Comparison of ENCODE assay signal across 1 cellular context in the genomic region with DNA sequence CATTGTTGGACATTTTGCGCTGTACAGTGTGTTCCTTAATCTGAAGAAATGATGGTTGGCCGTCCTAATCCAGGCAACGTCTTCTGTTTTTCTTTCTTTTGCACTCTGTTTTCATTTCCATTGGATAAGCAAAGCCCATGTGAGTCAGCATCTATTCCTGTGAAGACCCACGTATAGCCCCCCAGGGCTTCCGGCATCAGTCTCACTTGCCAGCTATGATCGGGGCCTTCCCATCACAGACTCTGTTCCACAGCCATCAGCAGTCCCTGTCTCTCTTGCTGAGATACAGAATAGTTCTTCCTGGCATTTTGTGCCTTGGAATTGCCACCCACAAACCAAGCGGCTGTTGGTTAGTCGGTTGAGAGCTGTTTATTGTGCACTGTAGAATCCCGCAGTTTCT.
TF ChIP-seq lines count a peak whose summit lies in the region.

No MANE protein-coding gene starts in this region.

TF ChIP-seq in H1, 55 proteins besides CTCF, POLR2A, EP300 and RAD21:
- no peak for TF ChIP-seq CBX5 (IDR thresholded peaks at IDR 0.05; ENCODE audit: low read depth, low read length)
- TF ChIP-seq JUND (IDR thresholded peaks at IDR 0.05; ENCODE audit: low read length): no peak
- no peak for TF ChIP-seq NRF1 (IDR thresholded peaks at IDR 0.05; ENCODE audit: low read depth, low read length)
- no peak for TF ChIP-seq EGR1 (IDR thresholded peaks at IDR 0.05; ENCODE audit: borderline replicate concordance, low read depth, low read length)
- TF ChIP-seq RXRA (IDR thresholded peaks at IDR 0.05; ENCODE audit: insufficient read depth, low read depth, low read length): no peak
- TF ChIP-seq CTBP2 (IDR thresholded peaks at IDR 0.05; ENCODE audit: borderline replicate concordance, insufficient read depth, insufficient read length, low read length): no peak
- no peak for TF ChIP-seq KDM1A (IDR thresholded peaks at IDR 0.05; ENCODE audit: borderline replicate concordance, low read length)
- TF ChIP-seq, protein P1, sequence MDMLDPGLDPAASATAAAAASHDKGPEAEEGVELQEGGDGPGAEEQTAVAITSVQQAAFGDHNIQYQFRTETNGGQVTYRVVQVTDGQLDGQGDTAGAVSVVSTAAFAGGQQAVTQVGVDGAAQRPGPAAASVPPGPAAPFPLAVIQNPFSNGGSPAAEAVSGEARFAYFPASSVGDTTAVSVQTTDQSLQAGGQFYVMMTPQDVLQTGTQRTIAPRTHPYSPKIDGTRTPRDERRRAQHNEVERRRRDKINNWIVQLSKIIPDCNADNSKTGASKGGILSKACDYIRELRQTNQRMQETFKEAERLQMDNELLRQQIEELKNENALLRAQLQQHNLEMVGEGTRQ (IDR thresholded peaks at IDR 0.05; ENCODE audit: low read length): no peak
- TF ChIP-seq ASH2L (IDR thresholded peaks at IDR 0.05; ENCODE audit: low read length): no peak
- TF ChIP-seq CHD2 (IDR thresholded peaks at IDR 0.05; ENCODE audit: low read length): no peak
- TF ChIP-seq SRF (IDR thresholded peaks at IDR 0.05; ENCODE audit: low read depth, low read length): no peak
